ENCODE assay signal across 8 cellular contexts in genomic region chr10:118259288-118259906, GRCh38.
DNase-seq lines count a peak whose midpoint lies in the region; ATAC-seq and TF ChIP-seq lines count a peak whose summit lies in the region.

No MANE protein-coding gene starts in this region.

- no peaks in the 10 kb centered on the region for H3K4me1 Mint-ChIP-seq in effector memory CD8-positive, alpha-beta T cell (ENCODE audit: low read depth in 2 of 2)

- no peak overlapping the region for H2AFZ ChIP-seq in SU-DHL-6 (ENCODE audit: low read depth, low read length, severe bottlenecking)

- no peak for ATAC-seq in HG02884 (IDR thresholded peaks at IDR 0.05; ENCODE audit: unreplicated experiment)
- ATAC-seq in effector memory CD8-positive, alpha-beta T cell (replicated peaks) = no peak

- no peaks in the 10 kb centered on the region for H3K36me3 ChIP-seq in SU-DHL-6 (ENCODE audit: low read length)

- no peak overlapping the region for H3K4me3 ChIP-seq in SU-DHL-6 (ENCODE audit: insufficient read depth, low read length, poor library complexity, severe bottlenecking)

- no peaks in the 10 kb centered on the region for H4K20me1 ChIP-seq in SU-DHL-6 (ENCODE audit: low read depth, low read length)

- peaks cover 59 to 78% of the 10 kb centered on the region in 2 donors for H3K27me3 Mint-ChIP-seq in effector memory CD8-positive, alpha-beta T cell

- peak; percentile 69 for DNase-seq in activated effector memory CD4-positive, alpha-beta T cell treated with anti-CD3 and anti-CD28 coated beads, Interleukin-2, amount 50 U/mL, for 16 hours
- no peak for DNase-seq in activated effector memory CD4-positive, alpha-beta T cell treated with Interleukin-2 at 50 U/mL for 16 hours
- DNase-seq in HUDEP-2 (lab: John Stamatoyannopoulos, UW; ENCODE audit: unreplicated experiment in 76 of 76) (peak in 49 of 76 experiments; percentile 3 to 62 (median 24)), germinal center (ENCODE audit: low spot score) (peak; percentile 19)
- peak; percentile 29 for DNase-seq in stimulated activated CD4-positive, alpha-beta T cell treated with anti-CD3 and anti-CD28 coated beads, Interleukin-4, amount 100 ng/mL, for 1 hour
- no peak for DNase-seq in effector memory CD8-positive, alpha-beta T cell

- no peak overlapping the region for H3K4me3 Mint-ChIP-seq in effector memory CD8-positive, alpha-beta T cell

- no peaks in the 10 kb centered on the region for H3K9me3 ChIP-seq in SU-DHL-6 (ENCODE audit: insufficient read depth, low read length)

- peak; percentile 59 for TF ChIP-seq CTCF in SU-DHL-6 (IDR thresholded peaks at IDR 0.05; ENCODE audit: insufficient read depth, low read length, poor library complexity, severe bottlenecking)

- no peaks in the 10 kb centered on the region for H3K9me3 Mint-ChIP-seq in effector memory CD8-positive, alpha-beta T cell

- H3K27ac ChIP-seq in SU-DHL-6 (ENCODE audit: low read depth, low read length) = no peak overlapping the region

- no peak overlapping the region for H3K4me2 ChIP-seq in SU-DHL-6 (ENCODE audit: low read depth, low read length, poor library complexity, severe bottlenecking)

- H3K36me3 Mint-ChIP-seq in effector memory CD8-positive, alpha-beta T cell (ENCODE audit: insufficient read depth) = no peaks in the 10 kb centered on the region

- no peak overlapping the region for H3K27ac Mint-ChIP-seq in effector memory CD8-positive, alpha-beta T cell

- no peaks in the 10 kb centered on the region for H3K27me3 ChIP-seq in SU-DHL-6 (ENCODE audit: low read length)

- H3K79me2 ChIP-seq in SU-DHL-6 (ENCODE audit: insufficient read depth, low read length) = no peaks in the 10 kb centered on the region

- H3K9me2 ChIP-seq in SU-DHL-6 (replicated peaks; ENCODE audit: insufficient read depth, low read length) = no peaks in the 10 kb centered on the region

- no peak overlapping the region for H3K9ac ChIP-seq in SU-DHL-6 (ENCODE audit: low read length)

- H3F3A ChIP-seq in SU-DHL-6 (ENCODE audit: insufficient read depth) = no peaks in the 10 kb centered on the region

Comparison
In these comparisons a context has a peak if more than half of its experiments do, and no peak if none do; other contexts are left out.
1. DNase-seq: peak in activated effector memory CD4-positive, alpha-beta T cell treated with anti-CD3 and anti-CD28 coated beads, Interleukin-2, amount 50 U/mL, for 16 hours (single experiment), HUDEP-2 (49 of 76), germinal center (single experiment) and stimulated activated CD4-positive, alpha-beta T cell treated with anti-CD3 and anti-CD28 coated beads, Interleukin-4, amount 100 ng/mL, for 1 hour (single experiment); none in activated effector memory CD4-positive, alpha-beta T cell treated with Interleukin-2 at 50 U/mL for 16 hours (single experiment) and effector memory CD8-positive, alpha-beta T cell (0 of 3).